1 cellular context compared by ENCODE assay signal in genomic region chr15:40098489-40099261, GRCh38.
A peak's percentile ranks its signal among the peaks of the same experiment; 100 is the strongest.
TF ChIP-seq lines count a peak whose summit lies in the region.

No MANE protein-coding gene starts in this region.

TF ChIP-seq in A549, 52 proteins besides CTCF, POLR2A, EP300 and RAD21 (continued from another document):
- TF ChIP-seq, protein P1, sequence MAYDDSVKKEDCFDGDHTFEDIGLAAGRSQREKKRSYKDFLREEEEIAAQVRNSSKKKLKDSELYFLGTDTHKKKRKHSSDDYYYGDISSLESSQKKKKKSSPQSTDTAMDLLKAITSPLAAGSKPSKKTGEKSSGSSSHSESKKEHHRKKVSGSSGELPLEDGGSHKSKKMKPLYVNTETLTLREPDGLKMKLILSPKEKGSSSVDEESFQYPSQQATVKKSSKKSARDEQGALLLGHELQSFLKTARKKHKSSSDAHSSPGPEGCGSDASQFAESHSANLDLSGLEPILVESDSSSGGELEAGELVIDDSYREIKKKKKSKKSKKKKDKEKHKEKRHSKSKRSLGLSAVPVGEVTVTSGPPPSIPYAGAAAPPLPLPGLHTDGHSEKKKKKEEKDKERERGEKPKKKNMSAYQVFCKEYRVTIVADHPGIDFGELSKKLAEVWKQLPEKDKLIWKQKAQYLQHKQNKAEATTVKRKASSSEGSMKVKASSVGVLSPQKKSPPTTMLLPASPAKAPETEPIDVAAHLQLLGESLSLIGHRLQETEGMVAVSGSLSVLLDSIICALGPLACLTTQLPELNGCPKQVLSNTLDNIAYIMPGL (CRISPR knock-in tag; IDR thresholded peaks at IDR 0.05; ENCODE audit: borderline replicate concordance) = no peak
- TF ChIP-seq HEYL (CRISPR knock-in tag; IDR thresholded peaks at IDR 0.05) (no peak), KDM5A (IDR thresholded peaks at IDR 0.05) (no peak), RARB (CRISPR knock-in tag; IDR thresholded peaks at IDR 0.05) (no peak), MAFK (IDR thresholded peaks at IDR 0.05; ENCODE audit: partially characterized antibody) (no peak), TP53 (CRISPR knock-in tag; IDR thresholded peaks at IDR 0.05) (no peak), SREBF2 (IDR thresholded peaks at IDR 0.05) (no peak), FOSL2 (IDR thresholded peaks at IDR 0.05) (peak; percentile 51; the same call in 1 of the 2 replicates), FOSL2 (CRISPR knock-in tag; IDR thresholded peaks at IDR 0.05) (peak; percentile 92), NR3C1 (IDR thresholded peaks at IDR 0.05) (no peak), POLR2AphosphoS2 (conservative IDR thresholded peaks at IDR 0.05; ENCODE audit: low read length) (no peak), RFX5 (IDR thresholded peaks at IDR 0.05) (no peak), EHF (CRISPR knock-in tag; IDR thresholded peaks at IDR 0.05) (no peak), ZFP36 (IDR thresholded peaks at IDR 0.05; ENCODE audit: borderline replicate concordance, partially characterized antibody) (no peak), FOXS1 (CRISPR knock-in tag; IDR thresholded peaks at IDR 0.05) (no peak), HES2 (IDR thresholded peaks at IDR 0.05) (no peak), PHF8 (IDR thresholded peaks at IDR 0.05; ENCODE audit: borderline replicate concordance, low read depth) (no peak), NPAS2 (CRISPR knock-in tag; IDR thresholded peaks at IDR 0.05; ENCODE audit: borderline replicate concordance) (no peak), MAX (IDR thresholded peaks at IDR 0.05) (peak; percentile 21; the same call in 1 of the 2 replicates), JUNB (IDR thresholded peaks at IDR 0.05) (peak; percentile 63), EHMT2 (IDR thresholded peaks at IDR 0.05; ENCODE audit: low read depth) (no peak), CHD2 (IDR thresholded peaks at IDR 0.05; ENCODE audit: low read length, partially characterized antibody) (no peak), NFE2L2 (conservative IDR thresholded peaks at IDR 0.05; ENCODE audit: low read length) (no peak)
- TF ChIP-seq, protein P2, sequence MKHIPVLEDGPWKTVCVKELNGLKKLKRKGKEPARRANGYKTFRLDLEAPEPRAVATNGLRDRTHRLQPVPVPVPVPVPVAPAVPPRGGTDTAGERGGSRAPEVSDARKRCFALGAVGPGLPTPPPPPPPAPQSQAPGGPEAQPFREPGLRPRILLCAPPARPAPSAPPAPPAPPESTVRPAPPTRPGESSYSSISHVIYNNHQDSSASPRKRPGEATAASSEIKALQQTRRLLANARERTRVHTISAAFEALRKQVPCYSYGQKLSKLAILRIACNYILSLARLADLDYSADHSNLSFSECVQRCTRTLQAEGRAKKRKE (CRISPR knock-in tag; IDR thresholded peaks at IDR 0.05; ENCODE audit: low read depth) = no peak
- TF ChIP-seq, protein P3, sequence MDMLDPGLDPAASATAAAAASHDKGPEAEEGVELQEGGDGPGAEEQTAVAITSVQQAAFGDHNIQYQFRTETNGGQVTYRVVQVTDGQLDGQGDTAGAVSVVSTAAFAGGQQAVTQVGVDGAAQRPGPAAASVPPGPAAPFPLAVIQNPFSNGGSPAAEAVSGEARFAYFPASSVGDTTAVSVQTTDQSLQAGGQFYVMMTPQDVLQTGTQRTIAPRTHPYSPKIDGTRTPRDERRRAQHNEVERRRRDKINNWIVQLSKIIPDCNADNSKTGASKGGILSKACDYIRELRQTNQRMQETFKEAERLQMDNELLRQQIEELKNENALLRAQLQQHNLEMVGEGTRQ (IDR thresholded peaks at IDR 0.05) = no peak
